In the genomic region with DNA sequence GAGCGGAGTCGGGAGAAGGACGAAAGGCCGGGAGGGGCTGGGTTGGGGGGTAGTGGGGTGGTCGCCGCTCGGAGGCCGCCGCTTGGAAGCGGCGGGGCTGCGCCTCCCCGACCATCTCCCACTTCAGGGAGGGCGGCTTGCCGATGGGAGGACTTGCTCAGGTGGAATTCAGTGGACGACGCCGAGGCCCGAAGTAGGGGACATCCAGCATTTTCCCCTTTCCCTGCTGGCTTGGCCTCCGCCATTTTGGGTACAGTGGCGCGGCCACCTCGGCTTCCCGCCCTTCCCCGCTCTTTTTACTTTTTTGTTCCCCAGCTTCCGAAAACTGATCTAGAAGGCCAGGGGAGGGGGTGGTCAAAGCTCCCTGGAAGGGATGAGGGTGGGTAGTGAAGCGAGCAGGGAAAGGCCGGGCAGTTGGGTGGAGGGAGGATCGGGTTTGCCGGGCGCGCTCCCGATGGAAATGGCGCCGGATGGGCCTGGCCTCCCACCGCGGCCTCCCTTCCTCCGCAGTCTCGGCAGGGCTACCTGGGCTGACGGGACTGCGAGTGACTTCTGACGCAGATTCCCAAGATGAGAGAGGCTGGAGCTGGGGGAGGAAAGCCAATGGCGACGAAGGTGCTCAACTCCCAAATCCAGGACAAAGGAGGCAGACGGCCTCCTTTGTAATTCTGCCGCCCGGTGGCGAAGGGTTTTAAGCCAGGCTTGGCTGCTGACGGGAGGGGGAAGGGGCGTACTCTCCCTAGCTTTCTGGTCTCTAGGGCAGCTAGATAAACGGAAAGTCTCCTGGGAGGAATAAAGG, we compare ENCODE assay signal across 1 cellular context.
TF ChIP-seq lines count a peak whose summit lies in the region.

A gene (minus strand): TSS at position 670 of the 799 bp plus-strand sequence. CDS start 26,084 bp downstream, outside the sequence.

TF ChIP-seq in SK-N-SH, 30 proteins besides CTCF, POLR2A, EP300 and RAD21:
- no peak for TF ChIP-seq RFX5 (IDR thresholded peaks at IDR 0.05; ENCODE audit: low read length)
- no peak for TF ChIP-seq GABPA (IDR thresholded peaks at IDR 0.05; ENCODE audit: low read depth)
- TF ChIP-seq, protein P1, sequence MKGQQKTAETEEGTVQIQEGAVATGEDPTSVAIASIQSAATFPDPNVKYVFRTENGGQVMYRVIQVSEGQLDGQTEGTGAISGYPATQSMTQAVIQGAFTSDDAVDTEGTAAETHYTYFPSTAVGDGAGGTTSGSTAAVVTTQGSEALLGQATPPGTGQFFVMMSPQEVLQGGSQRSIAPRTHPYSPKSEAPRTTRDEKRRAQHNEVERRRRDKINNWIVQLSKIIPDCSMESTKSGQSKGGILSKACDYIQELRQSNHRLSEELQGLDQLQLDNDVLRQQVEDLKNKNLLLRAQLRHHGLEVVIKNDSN (IDR thresholded peaks at IDR 0.05; ENCODE audit: borderline replicate concordance, low read depth), result 0 out of 2 replicates have a peak, but pooled peaks have one; percentile 10
- TF ChIP-seq MEF2A (IDR thresholded peaks at IDR 0.05; ENCODE audit: borderline replicate concordance, low read depth), result no peak
- peak; percentile 89 for TF ChIP-seq YY1 (IDR thresholded peaks at IDR 0.05; ENCODE audit: low read depth)
- no peak for TF ChIP-seq TEAD4 (IDR thresholded peaks at IDR 0.05; ENCODE audit: borderline replicate concordance, insufficient read depth)
- TF ChIP-seq, protein P2, sequence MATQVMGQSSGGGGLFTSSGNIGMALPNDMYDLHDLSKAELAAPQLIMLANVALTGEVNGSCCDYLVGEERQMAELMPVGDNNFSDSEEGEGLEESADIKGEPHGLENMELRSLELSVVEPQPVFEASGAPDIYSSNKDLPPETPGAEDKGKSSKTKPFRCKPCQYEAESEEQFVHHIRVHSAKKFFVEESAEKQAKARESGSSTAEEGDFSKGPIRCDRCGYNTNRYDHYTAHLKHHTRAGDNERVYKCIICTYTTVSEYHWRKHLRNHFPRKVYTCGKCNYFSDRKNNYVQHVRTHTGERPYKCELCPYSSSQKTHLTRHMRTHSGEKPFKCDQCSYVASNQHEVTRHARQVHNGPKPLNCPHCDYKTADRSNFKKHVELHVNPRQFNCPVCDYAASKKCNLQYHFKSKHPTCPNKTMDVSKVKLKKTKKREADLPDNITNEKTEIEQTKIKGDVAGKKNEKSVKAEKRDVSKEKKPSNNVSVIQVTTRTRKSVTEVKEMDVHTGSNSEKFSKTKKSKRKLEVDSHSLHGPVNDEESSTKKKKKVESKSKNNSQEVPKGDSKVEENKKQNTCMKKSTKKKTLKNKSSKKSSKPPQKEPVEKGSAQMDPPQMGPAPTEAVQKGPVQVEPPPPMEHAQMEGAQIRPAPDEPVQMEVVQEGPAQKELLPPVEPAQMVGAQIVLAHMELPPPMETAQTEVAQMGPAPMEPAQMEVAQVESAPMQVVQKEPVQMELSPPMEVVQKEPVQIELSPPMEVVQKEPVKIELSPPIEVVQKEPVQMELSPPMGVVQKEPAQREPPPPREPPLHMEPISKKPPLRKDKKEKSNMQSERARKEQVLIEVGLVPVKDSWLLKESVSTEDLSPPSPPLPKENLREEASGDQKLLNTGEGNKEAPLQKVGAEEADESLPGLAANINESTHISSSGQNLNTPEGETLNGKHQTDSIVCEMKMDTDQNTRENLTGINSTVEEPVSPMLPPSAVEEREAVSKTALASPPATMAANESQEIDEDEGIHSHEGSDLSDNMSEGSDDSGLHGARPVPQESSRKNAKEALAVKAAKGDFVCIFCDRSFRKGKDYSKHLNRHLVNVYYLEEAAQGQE (IDR thresholded peaks at IDR 0.05; ENCODE audit: low read depth, low read length), result no peak
- peak; percentile 23 for TF ChIP-seq MXI1 (IDR thresholded peaks at IDR 0.05; ENCODE audit: low read depth, low read length)
- TF ChIP-seq FOXJ3 (CRISPR knock-in tag; IDR thresholded peaks at IDR 0.05), result no peak
- TF ChIP-seq, protein P3, sequence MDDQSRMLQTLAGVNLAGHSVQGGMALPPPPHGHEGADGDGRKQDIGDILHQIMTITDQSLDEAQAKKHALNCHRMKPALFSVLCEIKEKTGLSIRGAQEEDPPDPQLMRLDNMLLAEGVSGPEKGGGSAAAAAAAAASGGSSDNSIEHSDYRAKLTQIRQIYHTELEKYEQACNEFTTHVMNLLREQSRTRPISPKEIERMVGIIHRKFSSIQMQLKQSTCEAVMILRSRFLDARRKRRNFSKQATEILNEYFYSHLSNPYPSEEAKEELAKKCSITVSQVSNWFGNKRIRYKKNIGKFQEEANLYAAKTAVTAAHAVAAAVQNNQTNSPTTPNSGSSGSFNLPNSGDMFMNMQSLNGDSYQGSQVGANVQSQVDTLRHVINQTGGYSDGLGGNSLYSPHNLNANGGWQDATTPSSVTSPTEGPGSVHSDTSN (IDR thresholded peaks at IDR 0.05), result peak; percentile 1
- TF ChIP-seq, protein P4, sequence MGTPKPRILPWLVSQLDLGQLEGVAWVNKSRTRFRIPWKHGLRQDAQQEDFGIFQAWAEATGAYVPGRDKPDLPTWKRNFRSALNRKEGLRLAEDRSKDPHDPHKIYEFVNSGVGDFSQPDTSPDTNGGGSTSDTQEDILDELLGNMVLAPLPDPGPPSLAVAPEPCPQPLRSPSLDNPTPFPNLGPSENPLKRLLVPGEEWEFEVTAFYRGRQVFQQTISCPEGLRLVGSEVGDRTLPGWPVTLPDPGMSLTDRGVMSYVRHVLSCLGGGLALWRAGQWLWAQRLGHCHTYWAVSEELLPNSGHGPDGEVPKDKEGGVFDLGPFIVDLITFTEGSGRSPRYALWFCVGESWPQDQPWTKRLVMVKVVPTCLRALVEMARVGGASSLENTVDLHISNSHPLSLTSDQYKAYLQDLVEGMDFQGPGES (IDR thresholded peaks at IDR 0.05; ENCODE audit: low read depth, low read length), result no peak
- peak; percentile 78 for TF ChIP-seq POLR2AphosphoS5 (IDR thresholded peaks at IDR 0.05; ENCODE audit: low read depth, low read length)
- peak; percentile 5; the same call in 1 of the 2 replicates for TF ChIP-seq TCF12 (IDR thresholded peaks at IDR 0.05)
- TF ChIP-seq RCOR1 (IDR thresholded peaks at IDR 0.05; ENCODE audit: low read length), result no peak
- TF ChIP-seq, protein P5, sequence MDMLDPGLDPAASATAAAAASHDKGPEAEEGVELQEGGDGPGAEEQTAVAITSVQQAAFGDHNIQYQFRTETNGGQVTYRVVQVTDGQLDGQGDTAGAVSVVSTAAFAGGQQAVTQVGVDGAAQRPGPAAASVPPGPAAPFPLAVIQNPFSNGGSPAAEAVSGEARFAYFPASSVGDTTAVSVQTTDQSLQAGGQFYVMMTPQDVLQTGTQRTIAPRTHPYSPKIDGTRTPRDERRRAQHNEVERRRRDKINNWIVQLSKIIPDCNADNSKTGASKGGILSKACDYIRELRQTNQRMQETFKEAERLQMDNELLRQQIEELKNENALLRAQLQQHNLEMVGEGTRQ (IDR thresholded peaks at IDR 0.05; ENCODE audit: borderline replicate concordance, low read depth, low read length), result no peak
- no peak for TF ChIP-seq NRF1 (IDR thresholded peaks at IDR 0.05; ENCODE audit: low read depth, low read length)
- no peak for TF ChIP-seq RXRA (IDR thresholded peaks at IDR 0.05; ENCODE audit: borderline replicate concordance, low read depth)
- TF ChIP-seq CHD2 (IDR thresholded peaks at IDR 0.05; ENCODE audit: low read length, partially characterized antibody), result peak; percentile 62
- TF ChIP-seq, protein P6, sequence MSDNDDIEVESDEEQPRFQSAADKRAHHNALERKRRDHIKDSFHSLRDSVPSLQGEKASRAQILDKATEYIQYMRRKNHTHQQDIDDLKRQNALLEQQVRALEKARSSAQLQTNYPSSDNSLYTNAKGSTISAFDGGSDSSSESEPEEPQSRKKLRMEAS (IDR thresholded peaks at IDR 0.05; ENCODE audit: low read depth), result peak; percentile 25; the same call in 1 of the 2 replicates
- TF ChIP-seq EZH2phosphoT487 (IDR thresholded peaks at IDR 0.05; ENCODE audit: borderline replicate concordance, low read depth), result no peak
- TF ChIP-seq FOXM1 (IDR thresholded peaks at IDR 0.05; ENCODE audit: low read depth), result no peak
- TF ChIP-seq, protein P7, sequence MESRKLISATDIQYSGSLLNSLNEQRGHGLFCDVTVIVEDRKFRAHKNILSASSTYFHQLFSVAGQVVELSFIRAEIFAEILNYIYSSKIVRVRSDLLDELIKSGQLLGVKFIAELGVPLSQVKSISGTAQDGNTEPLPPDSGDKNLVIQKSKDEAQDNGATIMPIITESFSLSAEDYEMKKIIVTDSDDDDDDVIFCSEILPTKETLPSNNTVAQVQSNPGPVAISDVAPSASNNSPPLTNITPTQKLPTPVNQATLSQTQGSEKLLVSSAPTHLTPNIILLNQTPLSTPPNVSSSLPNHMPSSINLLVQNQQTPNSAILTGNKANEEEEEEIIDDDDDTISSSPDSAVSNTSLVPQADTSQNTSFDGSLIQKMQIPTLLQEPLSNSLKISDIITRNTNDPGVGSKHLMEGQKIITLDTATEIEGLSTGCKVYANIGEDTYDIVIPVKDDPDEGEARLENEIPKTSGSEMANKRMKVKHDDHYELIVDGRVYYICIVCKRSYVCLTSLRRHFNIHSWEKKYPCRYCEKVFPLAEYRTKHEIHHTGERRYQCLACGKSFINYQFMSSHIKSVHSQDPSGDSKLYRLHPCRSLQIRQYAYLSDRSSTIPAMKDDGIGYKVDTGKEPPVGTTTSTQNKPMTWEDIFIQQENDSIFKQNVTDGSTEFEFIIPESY (IDR thresholded peaks at IDR 0.05; ENCODE audit: borderline replicate concordance, low read depth), result no peak
- no peak; the same call in none of the 2 replicates for TF ChIP-seq SIN3A (IDR thresholded peaks at IDR 0.05; ENCODE audit: borderline replicate concordance, low read depth, low read length)
- TF ChIP-seq NFIC (IDR thresholded peaks at IDR 0.05; ENCODE audit: borderline replicate concordance), result no peak
- TF ChIP-seq ELF1 (IDR thresholded peaks at IDR 0.05), result no peak
- peak; percentile 2; the same call in 1 of the 2 replicates for TF ChIP-seq FOSL2 (IDR thresholded peaks at IDR 0.05; ENCODE audit: borderline replicate concordance, low read depth)
- TF ChIP-seq TAF1 (IDR thresholded peaks at IDR 0.05; ENCODE audit: borderline replicate concordance, low read depth, low read length), result peak; percentile 64; the same call in 1 of the 2 replicates
- TF ChIP-seq SMC3 (IDR thresholded peaks at IDR 0.05; ENCODE audit: low read depth, low read length), result no peak
- TF ChIP-seq GATA2 (CRISPR knock-in tag; IDR thresholded peaks at IDR 0.05), result no peak; the same call in 1 of the 2 replicates
- TF ChIP-seq JUND (IDR thresholded peaks at IDR 0.05), result 0 out of 2 replicates have a peak, but pooled peaks have one; percentile 2
TF ChIP-seq in SK-N-SH: peak in this region for 11.
